In genomic region chr11:112163875-112164521, GRCh38 we compare ENCODE assay signal across 9 cellular contexts. TPM values are rescaled to one million over a fixed set of nuclear protein-coding genes. Genes with fewer than 3 reads are reported as not detected.
A peak's percentile ranks its signal among the peaks of the same experiment; 100 is the strongest.
DNase-seq lines count a peak whose midpoint lies in the region; ATAC-seq and TF ChIP-seq lines count a peak whose summit lies in the region.
"Had no signal": no experiment of that assay in that cellular context is flagged by ENCODE, and none has a peak within 500 bp of the region (broad histone marks: within the 10 kb centered on the region; RNA-seq: fewer than 3 reads in every experiment).

Gene IL18, minus strand, starts transcription at chr11:112164094. Its CDS starts 9,041 bp downstream, at chr11:112155053.

- CTCF ChIA-PET in CD8-positive, alpha-beta T cell (lab: Charles Lee), result no interaction called here

- no peaks in the 10 kb centered on the region for H3K9me3 ChIP-seq in CD8-positive, alpha-beta T cell (ENCODE audit: low read length)

- peak within 1 kb of the TSS in 45 of 59 donors; percentile 0 to 55 (median 27) for H3K4me3 ChIP-seq in dorsolateral prefrontal cortex
- no peak within 1 kb of the TSS for H3K4me3 ChIP-seq in CD8-positive, alpha-beta T cell (ENCODE audit: low read depth, low read length)

- H3K27me3 ChIP-seq in dorsolateral prefrontal cortex, result no peaks in the 10 kb centered on the region
- no peaks in the 10 kb centered on the region for H3K27me3 ChIP-seq in CD8-positive, alpha-beta T cell (ENCODE audit: insufficient read depth, low read length)

- intact Hi-C loops in dorsolateral prefrontal cortex (cut with DNase I), result no loop called here
- intact Hi-C loops in CD8-positive, alpha-beta T cell (cut with DNase I, micrococcal nuclease), result no loop called here

- peak within 1 kb of the TSS in 8 of 59 donors; percentile 3 to 53 (median 33) for H3K27ac ChIP-seq in dorsolateral prefrontal cortex
- no peak within 1 kb of the TSS for H3K27ac ChIP-seq in CD8-positive, alpha-beta T cell (ENCODE audit: low read depth, low read length)

- H3K4me3 Mint-ChIP-seq in CD8-positive, alpha-beta T cell, result no peak within 1 kb of the TSS
- H3K4me3 Mint-ChIP-seq: activated naive CD8-positive, alpha-beta T cell had no signal

- no peak for TF ChIP-seq CTCF in dorsolateral prefrontal cortex (IDR thresholded peaks at IDR 0.05 in 54 of 56, conservative IDR thresholded peaks at IDR 0.05 in 2 of 56; ENCODE audit: low read depth in 1 of 56, partially characterized antibody in 56 of 56)
- no peak for TF ChIP-seq CTCF in CD8-positive, alpha-beta T cell (IDR thresholded peaks at IDR 0.05)

- peaks cover 18% of the 10 kb centered on the region for H3K27me3 Mint-ChIP-seq in CD8-positive, alpha-beta T cell (ENCODE audit: low read depth)

- no peak for ATAC-seq in CD8-positive, alpha-beta T cell

- POLR2A ChIA-PET in CD8-positive, alpha-beta T cell (lab: Charles Lee), result no interaction called here

- DNase-seq in 8988T, result peak; percentile 46
- peak; percentile 60 for DNase-seq in MV-4-11 (lab: John Stamatoyannopoulos, UW)
- DNase-seq in dorsolateral prefrontal cortex, result no peak
- DNase-seq in mesenteric fat pad (ENCODE audit: low spot score), result no peak
- no peak for DNase-seq in stimulated activated naive CD4-positive, alpha-beta T cell (lab: John Stamatoyannopoulos, UW)
- no peak for DNase-seq in activated T-cell treated with anti-CD3 and anti-CD28 coated beads, Interleukin-2, amount 50 U/mL, for 48 hours
- no peak for DNase-seq in CD8-positive, alpha-beta T cell
- DNase-seq in stimulated activated CD4-positive, alpha-beta T cell treated with anti-CD3 and anti-CD28 coated beads, Interleukin-12 subunit alpha, Interleukin-12 subunit beta, amount 100 ng/mL, for 4 hours, result no peak

- H3K36me3 Mint-ChIP-seq in CD8-positive, alpha-beta T cell, result no peaks in the 10 kb centered on the region

- H3K4me1 Mint-ChIP-seq in CD8-positive, alpha-beta T cell (ENCODE audit: low read depth), result peaks cover 6% of the 10 kb centered on the region

- no peak within 1 kb of the TSS for H3K27ac Mint-ChIP-seq in CD8-positive, alpha-beta T cell
- H3K27ac Mint-ChIP-seq: activated naive CD8-positive, alpha-beta T cell had no signal

- no peaks in the 10 kb centered on the region for H3K9me3 Mint-ChIP-seq in CD8-positive, alpha-beta T cell

- no peaks in the 10 kb centered on the region for H3K4me1 ChIP-seq in CD8-positive, alpha-beta T cell (ENCODE audit: insufficient read depth, low read length)

- H3K36me3 ChIP-seq in CD8-positive, alpha-beta T cell (ENCODE audit: insufficient read depth, low read length), result no peaks in the 10 kb centered on the region

RNA-seq across cellular contexts. Expression of gene IL18, which starts in this region (rescaled TPM):
- total RNA-seq in dorsolateral prefrontal cortex, result 10 to 100 TPM in 10 of 120 experiments, 1 to 10 TPM in 110; 1.1 to 18.1 (median 4.8) TPM
- 14.7 TPM for total RNA-seq in mesenteric fat pad
- not detected for total RNA-seq in CD8-positive, alpha-beta T cell

Comparison
In these comparisons a context has a peak if more than half of its experiments do, and no peak if none do; other contexts are left out.
1. DNase-seq: peak in 8988T (single experiment) and MV-4-11 (single experiment); none in dorsolateral prefrontal cortex (0 of 10), mesenteric fat pad (single experiment), stimulated activated naive CD4-positive, alpha-beta T cell (0 of 6), activated T-cell treated with anti-CD3 and anti-CD28 coated beads, Interleukin-2, amount 50 U/mL, for 48 hours (0 of 2), CD8-positive, alpha-beta T cell (0 of 7) and stimulated activated CD4-positive, alpha-beta T cell treated with anti-CD3 and anti-CD28 coated beads, Interleukin-12 subunit alpha, Interleukin-12 subunit beta, amount 100 ng/mL, for 4 hours (single experiment).